Comparison of ENCODE assay signal across 8 cellular contexts in the genomic region with DNA sequence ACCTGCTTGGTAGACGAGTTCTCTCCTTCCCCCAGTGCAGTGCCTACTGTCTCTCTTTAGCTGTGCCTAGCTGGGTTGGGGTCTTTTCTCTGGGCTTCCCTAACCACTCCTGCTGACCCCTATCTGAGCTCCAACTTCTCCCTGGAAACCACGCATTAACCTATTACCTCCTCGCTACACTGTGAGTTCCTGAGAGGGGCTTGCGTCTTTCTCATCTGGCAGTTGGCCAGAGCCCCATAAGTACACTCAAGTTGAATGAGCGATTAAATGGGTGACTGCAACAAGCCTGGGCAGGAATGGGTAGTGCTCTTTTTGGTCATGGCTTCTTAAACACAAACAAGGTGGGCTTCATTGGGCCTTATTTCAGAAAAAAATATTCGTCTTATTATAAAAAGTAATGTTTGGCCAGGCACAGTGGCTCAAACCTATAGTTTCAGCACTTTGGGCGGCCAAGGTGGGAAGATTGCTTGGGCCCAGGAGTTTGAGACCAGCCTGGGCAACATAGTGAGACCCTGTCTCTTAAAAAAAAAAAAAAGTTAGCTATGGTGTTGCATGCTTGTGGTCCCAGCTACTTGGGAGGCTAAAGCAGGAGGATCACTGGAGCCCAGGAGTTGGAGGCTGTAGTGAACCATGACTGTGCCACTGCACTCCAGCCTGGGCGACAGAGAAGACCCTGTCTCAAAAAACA. TPM values are rescaled to one million over a fixed set of nuclear protein-coding genes. Genes with fewer than 3 reads are reported as not detected.
DNase-seq lines count a peak whose midpoint lies in the region; ATAC-seq and TF ChIP-seq lines count a peak whose summit lies in the region.

No MANE protein-coding gene starts in this region.

- H3K27me3 Mint-ChIP-seq in activated T-helper 1 cell treated with anti-CD3 and anti-CD28 coated beads, Interleukin-12 subunit alpha, Interleukin-12 subunit beta, Interleukin-2, Interleukin-4 antibody, amounts not matched to agents 30 ng/mL and 10 ng/mL and 1 ng/mL, durations not matched to agents 14 hours and 24 hours and 36 hours (ENCODE audit: insufficient read depth) = no peaks in the 10 kb centered on the region

- peak overlapping the region; percentile 93 for H3K27ac Mint-ChIP-seq in activated T-helper 1 cell treated with anti-CD3 and anti-CD28 coated beads, Interleukin-12 subunit alpha, Interleukin-12 subunit beta, Interleukin-2, Interleukin-4 antibody, amounts not matched to agents 30 ng/mL and 10 ng/mL and 1 ng/mL, durations not matched to agents 14 hours and 24 hours and 36 hours

- no peaks in the 10 kb centered on the region for H3K36me3 Mint-ChIP-seq in activated T-helper 1 cell treated with anti-CD3 and anti-CD28 coated beads, Interleukin-12 subunit alpha, Interleukin-12 subunit beta, Interleukin-2, Interleukin-4 antibody, amounts not matched to agents 30 ng/mL and 10 ng/mL and 1 ng/mL, durations not matched to agents 14 hours and 24 hours and 36 hours (ENCODE audit: low read depth)

- no peaks in the 10 kb centered on the region for H3K9me3 Mint-ChIP-seq in activated T-helper 1 cell treated with anti-CD3 and anti-CD28 coated beads, Interleukin-12 subunit alpha, Interleukin-12 subunit beta, Interleukin-2, Interleukin-4 antibody, amounts not matched to agents 30 ng/mL and 10 ng/mL and 1 ng/mL, durations not matched to agents 14 hours and 24 hours and 36 hours

- H3K9me3 ChIP-seq in muscle layer of duodenum (ENCODE audit: control insufficient read depth in 1 of 2, low read length in 2 of 2) (no peaks in the 10 kb centered on the region), psoas muscle (no peaks in the 10 kb centered on the region)

- H3K4me1 ChIP-seq in muscle layer of duodenum (ENCODE audit: control insufficient read depth in 1 of 2, insufficient read depth in 2 of 2, low read length in 2 of 2) (peaks cover 12 to 45% of the 10 kb centered on the region in 2 donors), psoas muscle (peaks cover 16% of the 10 kb centered on the region)

- TF ChIP-seq CTCF in psoas muscle (IDR thresholded peaks at IDR 0.05) = no peak

- peaks cover 38% of the 10 kb centered on the region for H3K4me1 Mint-ChIP-seq in activated T-helper 1 cell treated with anti-CD3 and anti-CD28 coated beads, Interleukin-12 subunit alpha, Interleukin-12 subunit beta, Interleukin-2, Interleukin-4 antibody, amounts not matched to agents 30 ng/mL and 10 ng/mL and 1 ng/mL, durations not matched to agents 14 hours and 24 hours and 36 hours (ENCODE audit: low read depth)

- peak; percentile 70 for DNase-seq in DMS153 treated with DMSO at 0.1 percent for 48 hours (lab: John Stamatoyannopoulos, UW; ENCODE audit: unreplicated experiment)
- peak; percentile 76 for DNase-seq in NCI-H187 (lab: John Stamatoyannopoulos, UW)
- no peak for DNase-seq in activated T-helper 1 cell treated with anti-CD3 and anti-CD28 coated beads, Interleukin-12 subunit alpha, Interleukin-12 subunit beta, Interleukin-2, Interleukin-4 antibody, amounts not matched to agents 30 ng/mL and 10 ng/mL and 1 ng/mL, durations not matched to agents 14 hours and 24 hours and 36 hours (ENCODE audit: low spot score)
- no peak for DNase-seq in stimulated activated naive CD4-positive, alpha-beta T cell treated with Interleukin-2 at 50 U/mL for 16 hours (lab: John Stamatoyannopoulos, UW)
- DNase-seq in iPS-NIHi7 (ENCODE audit: extremely low spot score) = no peak
- no peak for DNase-seq in psoas muscle

- H3K27ac ChIP-seq in muscle layer of duodenum (ENCODE audit: low read length) = peak overlapping the region; percentile 9
- no peak overlapping the region for H3K27ac ChIP-seq in psoas muscle

- H3K4me3 ChIP-seq in muscle layer of duodenum (ENCODE audit: low read depth in 1 of 2, low read length in 2 of 2) (no peak overlapping the region), psoas muscle (no peak overlapping the region)

- H3K36me3 ChIP-seq in muscle layer of duodenum (ENCODE audit: control insufficient read depth in 1 of 2, insufficient read depth in 2 of 2, low read length in 2 of 2) (no peaks in the 10 kb centered on the region), psoas muscle (ENCODE audit: insufficient read depth in 1 of 2, low read depth in 1 of 2) (no peaks in the 10 kb centered on the region)

- intact Hi-C loops in activated T-helper 1 cell treated with anti-CD3 and anti-CD28 coated beads, Interleukin-12 subunit alpha, Interleukin-12 subunit beta, Interleukin-2, Interleukin-4 antibody, amounts not matched to agents 30 ng/mL and 10 ng/mL and 1 ng/mL, durations not matched to agents 14 hours and 24 hours and 36 hours (cut with micrococcal nuclease) = loop anchor here (1.0 to 2.0 kb wide), 6 partner anchors 20 to 276 kb away; no protein-coding TSS in a partner anchor
- intact Hi-C loops in psoas muscle (cut with DNase I) = no loop called here

- H3K27me3 ChIP-seq in muscle layer of duodenum (ENCODE audit: low read depth, low read length) (no peaks in the 10 kb centered on the region), psoas muscle (ENCODE audit: insufficient read depth in 3 of 3, low read length in 2 of 3) (no peaks in the 10 kb centered on the region)

- no peak for ATAC-seq in GM18870 (IDR thresholded peaks at IDR 0.05; ENCODE audit: unreplicated experiment)
- no peak for ATAC-seq in psoas muscle

- 90 to 95% (median 94%) methylated on average over 8 of the region's 8 CpGs for WGBS in psoas muscle, 3 donors

- no peak overlapping the region for H3K4me3 Mint-ChIP-seq in activated T-helper 1 cell treated with anti-CD3 and anti-CD28 coated beads, Interleukin-12 subunit alpha, Interleukin-12 subunit beta, Interleukin-2, Interleukin-4 antibody, amounts not matched to agents 30 ng/mL and 10 ng/mL and 1 ng/mL, durations not matched to agents 14 hours and 24 hours and 36 hours

RNA-seq across cellular contexts. Expression of gene SYPL1, which starts 41.4 kb away (rescaled TPM):
- total RNA-seq in activated T-helper 1 cell treated with anti-CD3 and anti-CD28 coated beads, Interleukin-12 subunit alpha, Interleukin-12 subunit beta, Interleukin-2, Interleukin-4 antibody, amounts not matched to agents 30 ng/mL and 10 ng/mL and 1 ng/mL, durations not matched to agents 14 hours and 24 hours and 36 hours = 22.3 and 24.9 TPM in 2 replicates
- 100 to 1,000 TPM in 1 of 4 donors, 10 to 100 TPM in 3; 68.3 to 113 (median 80.2) TPM for total RNA-seq in psoas muscle
- polyA plus RNA-seq in psoas muscle = 100 to 1,000 TPM in 1 of 3 donors, 10 to 100 TPM in 2; 66.3 to 110 (median 72.1) TPM

Comparison
In these comparisons a context has a peak if more than half of its experiments do, and no peak if none do; other contexts are left out.
1. DNase-seq: peak in DMS153 treated with DMSO at 0.1 percent for 48 hours (single experiment) and NCI-H187 (2 of 2); none in activated T-helper 1 cell treated with anti-CD3 and anti-CD28 coated beads, Interleukin-12 subunit alpha, Interleukin-12 subunit beta, Interleukin-2, Interleukin-4 antibody, amounts not matched to agents 30 ng/mL and 10 ng/mL and 1 ng/mL, durations not matched to agents 14 hours and 24 hours and 36 hours (single experiment), stimulated activated naive CD4-positive, alpha-beta T cell treated with Interleukin-2 at 50 U/mL for 16 hours (single experiment), iPS-NIHi7 (single experiment) and psoas muscle (0 of 2).